Comparison of ENCODE assay signal across 23 cellular contexts in genomic region chrX:70525733-70526132, GRCh38.
DNase-seq lines count a peak whose midpoint lies in the region; ATAC-seq, FAIRE-seq and TF ChIP-seq lines count a peak whose summit lies in the region.
"Had no signal": no experiment of that assay in that cellular context is flagged by ENCODE, and none has a peak within 500 bp of the region (broad histone marks: within the 10 kb centered on the region; RNA-seq: fewer than 3 reads in every experiment).

No MANE protein-coding gene starts in this region.

- H3K9me3 ChIP-seq in prostate gland, result no peaks in the 10 kb centered on the region
- H3K9me3 ChIP-seq in gastroesophageal sphincter, result peaks cover 0 to 4% (median 0%) of the 10 kb centered on the region in 3 donors
- H3K9me3 ChIP-seq: BE2C had no signal

- no peak overlapping the region for H3K4me3 ChIP-seq in prostate gland
- no peak overlapping the region for H3K4me3 ChIP-seq in gastroesophageal sphincter
- H3K4me3 ChIP-seq: esophagus squamous epithelium, GM12878, GM23248, skin epidermis, tibial nerve had no signal

- no peak for TF ChIP-seq CTCF in chondrocyte (IDR thresholded peaks at IDR 0.05)
- TF ChIP-seq CTCF in prostate gland (IDR thresholded peaks at IDR 0.05), result no peak
- no peak for TF ChIP-seq CTCF in gastroesophageal sphincter (IDR thresholded peaks at IDR 0.05)

- H3K27ac ChIP-seq in prostate gland, result no peak overlapping the region
- H3K27ac ChIP-seq in gastroesophageal sphincter, result no peak overlapping the region
- H3K27ac ChIP-seq: esophagus squamous epithelium, GM23248, skin epidermis, tibial nerve had no signal

- TF ChIP-seq POLR2A in prostate gland (IDR thresholded peaks at IDR 0.05), result no peak
- TF ChIP-seq POLR2A in gastroesophageal sphincter (IDR thresholded peaks at IDR 0.05), result no peak

- no peak for ATAC-seq in gastroesophageal sphincter
- ATAC-seq: activated naive CD4-positive, alpha-beta T cell treated with anti-CD3 and anti-CD28 coated beads, Interleukin-2, amount 50 U/mL, for 72 hours; activated T-cell treated with anti-CD3 and anti-CD28 coated beads, Interleukin-2, amount 50 U/mL, for 72 hours; GM12878; Right ventricle myocardium inferior; stimulated activated naive CD8-positive, alpha-beta T cell treated with anti-CD3 and anti-CD28 coated beads, Interleukin-15, Interleukin-2, amounts not matched to agents 100 U/mL and 50 U/mL, for 24 hours had no signal

- FAIRE-seq in GM19239 (lab: Jason Lieb, UNC), result no peak
- FAIRE-seq: astrocyte, GM12878, TTC549 had no signal

- no peaks in the 10 kb centered on the region for H3K4me1 Mint-ChIP-seq in chondrocyte (ENCODE audit: low read depth)

- 39% methylated on average over 7 of the region's 8 CpGs for WGBS in prostate gland
- WGBS in gastroesophageal sphincter (ENCODE audit: low coverage in 1 of 2), 2 donors, result 43 to 52% methylated on average over 1 to 2 of the region's 8 CpGs

- H3K9me3 Mint-ChIP-seq in chondrocyte (ENCODE audit: low read depth), result peaks cover 18% of the 10 kb centered on the region
- H3K9me3 Mint-ChIP-seq: activated naive CD4-positive, alpha-beta T cell treated with anti-CD3 and anti-CD28 coated beads, Interleukin-2, amount 50 U/mL, for 72 hours; activated T-cell treated with anti-CD3 and anti-CD28 coated beads, Interleukin-2, amount 50 U/mL, for 72 hours had no signal

- H3K36me3 Mint-ChIP-seq in chondrocyte (ENCODE audit: low read depth), result peaks cover 1% of the 10 kb centered on the region
- H3K36me3 Mint-ChIP-seq: activated naive CD4-positive, alpha-beta T cell treated with anti-CD3 and anti-CD28 coated beads, Interleukin-2, amount 50 U/mL, for 72 hours had no signal

- intact Hi-C loops in prostate gland (cut with DNase I), result no loop called here

- no peaks in the 10 kb centered on the region for H3K36me3 ChIP-seq in prostate gland
- no peaks in the 10 kb centered on the region for H3K36me3 ChIP-seq in gastroesophageal sphincter
- H3K36me3 ChIP-seq: BE2C, esophagus squamous epithelium, tibial nerve had no signal

- no peak for TF ChIP-seq EP300 in gastroesophageal sphincter (IDR thresholded peaks at IDR 0.05)

- H3K27me3 Mint-ChIP-seq in chondrocyte (ENCODE audit: low read depth), result no peaks in the 10 kb centered on the region

- peak overlapping the region; percentile 51 for H3K27ac Mint-ChIP-seq in chondrocyte (ENCODE audit: unreplicated experiment)
- H3K27ac Mint-ChIP-seq: activated naive CD4-positive, alpha-beta T cell treated with anti-CD3 and anti-CD28 coated beads, Interleukin-2, amount 50 U/mL, for 72 hours; activated T-cell treated with anti-CD3 and anti-CD28 coated beads, Interleukin-2, amount 50 U/mL, for 72 hours had no signal

- no peaks in the 10 kb centered on the region for H3K27me3 ChIP-seq in prostate gland (replicated peaks; ENCODE audit: insufficient read depth)
- H3K27me3 ChIP-seq in gastroesophageal sphincter, result no peaks in the 10 kb centered on the region
- H3K27me3 ChIP-seq: BE2C, esophagus squamous epithelium, tibial nerve had no signal

- DNase-seq in DMS53 treated with DMSO at 0.1 percent for 48 hours (lab: John Stamatoyannopoulos, UW; ENCODE audit: unreplicated experiment), result peak; percentile 80
- peak; percentile 38 for DNase-seq in NCI-H2029 (lab: John Stamatoyannopoulos, UW)
- DNase-seq in chondrocyte (ENCODE audit: low spot score), result no peak
- DNase-seq in prostate gland (ENCODE audit: low spot score), result peak; percentile 3
- no peak for DNase-seq in GM19239 (ENCODE audit: insufficient read length, low spot score)
- DNase-seq in AG08395 (ENCODE audit: low spot score), result no peak
- DNase-seq: activated T-cell treated with anti-CD3 and anti-CD28 coated beads, Interleukin-2, amount 50 U/mL, for 72 hours; BE2C; cerebellar nuclear complex; effector memory CD4-positive, alpha-beta T cell; esophagus squamous epithelium; GF-D8; GM23248; stimulated activated CD4-positive, alpha-beta T cell treated with anti-CD3 and anti-CD28 coated beads, Interleukin-2, amount 100 ng/mL, for 48 hours; stimulated activated naive CD8-positive, alpha-beta T cell treated with anti-CD3 and anti-CD28 coated beads, Interleukin-15, Interleukin-2, amounts not matched to agents 100 U/mL and 50 U/mL, for 24 hours had no signal

- H3K4me1 ChIP-seq in prostate gland (replicated peaks) (no peaks in the 10 kb centered on the region), gastroesophageal sphincter (no peaks in the 10 kb centered on the region)
- H3K4me1 ChIP-seq: BE2C, esophagus squamous epithelium, tibial nerve had no signal

- H3K4me3 Mint-ChIP-seq in chondrocyte (ENCODE audit: unreplicated experiment), result no peak overlapping the region
- H3K4me3 Mint-ChIP-seq: activated T-cell treated with anti-CD3 and anti-CD28 coated beads, Interleukin-2, amount 50 U/mL, for 72 hours had no signal

Comparison
In these comparisons a context has a peak if more than half of its experiments do, and no peak if none do; other contexts are left out.
1. DNase-seq: peak in DMS53 treated with DMSO at 0.1 percent for 48 hours (single experiment), NCI-H2029 (single experiment) and prostate gland (single experiment); none in chondrocyte (single experiment), GM19239 (single experiment) and AG08395 (single experiment).